16 cellular contexts compared by ENCODE assay signal in genomic region chr2:226514895-226515294, GRCh38.
DNase-seq lines count a peak whose midpoint lies in the region; FAIRE-seq and TF ChIP-seq lines count a peak whose summit lies in the region.
"Had no signal": no experiment of that assay in that cellular context is flagged by ENCODE, and none has a peak within 500 bp of the region (broad histone marks: within the 10 kb centered on the region; RNA-seq: fewer than 3 reads in every experiment).

No MANE protein-coding gene starts in this region.

- H3K4me2 ChIP-seq in astrocyte (ENCODE audit: low read length): no peak overlapping the region
- H3K4me2 ChIP-seq: KMS-11 had no signal

- H3K4me3 Mint-ChIP-seq in astrocyte (ENCODE audit: unreplicated experiment): no peak overlapping the region
- H3K4me3 Mint-ChIP-seq in Caco-2 (ENCODE audit: unreplicated experiment): no peak overlapping the region
- H3K4me3 Mint-ChIP-seq: activated T-cell treated with anti-CD3 and anti-CD28 coated beads, Interleukin-2, amount 50 U/mL, for 24 hours; stimulated activated naive CD8-positive, alpha-beta T cell treated with anti-CD3 and anti-CD28 coated beads, Interleukin-15, Interleukin-2, amounts not matched to agents 100 ng/mL and 50 ng/mL, for 24 hours had no signal

- H3K36me3 ChIP-seq in astrocyte (ENCODE audit: insufficient read depth, low read length) (no peaks in the 10 kb centered on the region), Caco-2 (ENCODE audit: control insufficient read depth, insufficient read depth, low read length) (no peaks in the 10 kb centered on the region)
- H3K36me3 ChIP-seq: uterus had no signal

- no TSS peak for BruUV-seq in Caco-2 (replicated peaks; lab: Mats Ljungman, UMichigan)

- H3K9me3 ChIP-seq in astrocyte (ENCODE audit: insufficient read depth, low read depth, low read length): no peaks in the 10 kb centered on the region
- 0 out of 2 replicates have a peak, but pooled peaks cover 5% of the 10 kb centered on the region for H3K9me3 ChIP-seq in Caco-2
- H3K9me3 ChIP-seq: uterus had no signal

- no peaks in the 10 kb centered on the region for H3K27me3 ChIP-seq in astrocyte (ENCODE audit: insufficient read depth, low read length)
- no peaks in the 10 kb centered on the region for H3K27me3 ChIP-seq in Caco-2 (replicated peaks; ENCODE audit: control insufficient read depth, insufficient read depth, low read length)
- H3K27me3 ChIP-seq: uterus had no signal

- peaks cover 6% of the 10 kb centered on the region for H3K4me1 Mint-ChIP-seq in astrocyte (ENCODE audit: low read depth, unreplicated experiment)
- H3K4me1 Mint-ChIP-seq in Caco-2 (ENCODE audit: low read depth, unreplicated experiment): no peaks in the 10 kb centered on the region

- no peak for TF ChIP-seq CTCF in astrocyte (IDR thresholded peaks at IDR 0.05; ENCODE audit: insufficient read depth, low read depth, low read length)
- no peak for TF ChIP-seq CTCF in Caco-2 (IDR thresholded peaks at IDR 0.05; ENCODE audit: insufficient read depth in 1 of 2, low read depth in 1 of 2, low read length in 1 of 2, severe bottlenecking in 1 of 2, unreplicated experiment in 1 of 2)

- H3K27ac ChIP-seq in astrocyte (ENCODE audit: low read depth, low read length): no peak overlapping the region
- H3K27ac ChIP-seq: KMS-11 had no signal

- no peak overlapping the region for H2AFZ ChIP-seq in astrocyte (ENCODE audit: low read depth, low read length)

- H3K27me3 Mint-ChIP-seq in astrocyte (ENCODE audit: low read depth, unreplicated experiment) (no peaks in the 10 kb centered on the region), Caco-2 (ENCODE audit: insufficient read depth, unreplicated experiment) (no peaks in the 10 kb centered on the region)

- peaks cover 5% of the 10 kb centered on the region for H3K9me3 Mint-ChIP-seq in astrocyte (ENCODE audit: unreplicated experiment)
- H3K9me3 Mint-ChIP-seq in Caco-2 (ENCODE audit: unreplicated experiment): no peaks in the 10 kb centered on the region
- H3K9me3 Mint-ChIP-seq: activated T-cell treated with anti-CD3 and anti-CD28 coated beads, Interleukin-2, amount 50 U/mL, for 24 hours had no signal

- intact Hi-C loops in Caco-2 (cut with micrococcal nuclease; ENCODE audit: unreplicated experiment): no loop called here

- CTCF ChIA-PET in Caco-2 (lab: Charles Lee): no interaction called here

- H3K4me3 ChIP-seq in astrocyte (ENCODE audit: insufficient read depth, low read depth, low read length) (no peak overlapping the region), Caco-2 (ENCODE audit: low read depth, low read length) (no peak overlapping the region)
- H3K4me3 ChIP-seq: uterus had no signal

- no peak overlapping the region for H3K9ac ChIP-seq in astrocyte (ENCODE audit: low read length)
- H3K9ac ChIP-seq: KMS-11 had no signal

- no peaks in the 10 kb centered on the region for H3K4me1 ChIP-seq in astrocyte (ENCODE audit: insufficient read depth, low read length)
- no peaks in the 10 kb centered on the region for H3K4me1 ChIP-seq in Caco-2

- no peaks in the 10 kb centered on the region for H3K79me2 ChIP-seq in astrocyte (ENCODE audit: insufficient read depth, low read length)

- no peak for FAIRE-seq in astrocyte (lab: Jason Lieb, UNC)
- FAIRE-seq: endothelial cell of umbilical vein, small intestine had no signal

- H4K20me1 ChIP-seq in astrocyte (ENCODE audit: insufficient read depth, low read length): no peaks in the 10 kb centered on the region

- H3K36me3 Mint-ChIP-seq in astrocyte (ENCODE audit: low read depth, unreplicated experiment) (no peaks in the 10 kb centered on the region), Caco-2 (ENCODE audit: insufficient read depth, unreplicated experiment) (no peaks in the 10 kb centered on the region)

- H3K27ac Mint-ChIP-seq in astrocyte (ENCODE audit: unreplicated experiment) (no peak overlapping the region), Caco-2 (ENCODE audit: unreplicated experiment) (no peak overlapping the region)
- H3K27ac Mint-ChIP-seq: activated T-cell treated with anti-CD3 and anti-CD28 coated beads, Interleukin-2, amount 50 U/mL, for 24 hours; stimulated activated naive CD8-positive, alpha-beta T cell treated with anti-CD3 and anti-CD28 coated beads, Interleukin-15, Interleukin-2, amounts not matched to agents 100 ng/mL and 50 ng/mL, for 24 hours had no signal

- POLR2A ChIA-PET in Caco-2 (lab: Charles Lee): no interaction called here

- DNase-seq in AG08395 (ENCODE audit: low spot score): peak; percentile 9
- DNase-seq in HS-5 (ENCODE audit: low read depth): peak; percentile 28
- DNase-seq in astrocyte (ENCODE audit: low read depth): peak; percentile 45
- DNase-seq in glomerular visceral epithelial cell (ENCODE audit: extremely low spot score): peak; percentile 24
- no peak for DNase-seq in KG1 (lab: John Stamatoyannopoulos, UW)
- no peak for DNase-seq in kidney glomerular epithelial cell (lab: John Stamatoyannopoulos, UW)
- no peak for DNase-seq in Caco-2
- no peak for DNase-seq in DMS79 (lab: John Stamatoyannopoulos, UW)
- DNase-seq: activated T-cell treated with anti-CD3 and anti-CD28 coated beads, Interleukin-2, amount 50 U/mL, for 24 hours; hippocampal formation; NCI-H1417 treated with DMSO at 0.1 percent for 48 hours; small intestine; uterus had no signal

Comparison
In these comparisons a context has a peak if more than half of its experiments do, and no peak if none do; other contexts are left out.
1. DNase-seq: peak in AG08395 (single experiment), HS-5 (single experiment), astrocyte (single experiment) and glomerular visceral epithelial cell (single experiment); none in KG1 (single experiment), kidney glomerular epithelial cell (single experiment), Caco-2 (0 of 2) and DMS79 (single experiment).